11 cellular contexts compared by ENCODE assay signal in the genomic region with DNA sequence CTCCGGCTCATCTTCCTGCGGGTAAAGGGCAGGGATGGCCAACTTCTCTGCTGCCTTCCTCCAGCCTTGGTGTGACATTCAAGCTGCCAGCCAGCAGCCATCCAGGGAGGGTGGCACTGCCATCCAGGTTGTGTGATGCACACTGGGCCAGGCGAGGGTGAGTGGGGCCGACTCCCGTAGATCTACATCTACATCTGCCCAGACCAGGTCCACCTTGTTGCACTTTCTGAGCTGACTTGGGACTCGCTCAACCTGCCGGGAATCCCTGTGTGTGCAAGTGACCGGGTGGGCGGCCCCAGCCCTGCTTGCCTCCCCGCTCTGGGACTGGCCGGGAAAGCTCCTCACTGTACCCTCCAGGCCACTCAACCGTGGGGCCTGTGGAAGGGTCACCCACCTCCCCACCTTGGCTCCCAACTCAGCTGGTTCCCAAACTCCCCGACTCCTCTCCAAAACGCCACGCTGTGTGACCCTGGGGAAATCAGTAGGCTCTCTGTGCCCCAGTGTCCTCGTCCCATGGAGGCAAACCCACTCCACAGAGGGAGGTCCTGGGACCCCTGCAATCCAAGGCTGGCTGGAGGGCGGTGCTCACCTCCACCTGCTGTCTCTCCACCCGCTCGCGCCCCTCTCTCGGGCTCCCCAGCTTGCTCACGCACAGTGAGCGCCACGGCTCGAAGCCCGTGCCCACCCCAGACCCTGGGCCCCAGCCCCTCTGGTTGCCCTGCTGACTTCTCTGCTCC.
"Had no signal": no experiment of that assay in that cellular context is flagged by ENCODE, and none has a peak within 500 bp of the region (broad histone marks: within the 10 kb centered on the region; RNA-seq: fewer than 3 reads in every experiment).

No MANE protein-coding gene starts in this region.

- H3K27ac Mint-ChIP-seq: activated CD8-positive, alpha-beta T cell treated with anti-CD3 and anti-CD28 coated beads, Interleukin-2, amount 10 ng/mL, durations not matched to agents 7 days and 5 days; stimulated activated effector memory CD8-positive, alpha-beta T cell treated with anti-CD3 and anti-CD28 coated beads, Interleukin-12 subunit alpha, Interleukin-12 subunit beta, amount 100 ng/mL, for 72 hours had no signal

- H3K36me3 ChIP-seq: vagina had no signal

- H3K27me3 ChIP-seq: vagina had no signal

- DNase-seq: activated CD4-positive, alpha-beta T cell treated with anti-CD3 and anti-CD28 coated beads for 4 hours; activated CD8-positive, alpha-beta memory T cell treated with anti-CD3 and anti-CD28 coated beads, Interleukin-2, amount 50 U/mL, for 48 hours; activated CD8-positive, alpha-beta T cell treated with anti-CD3 and anti-CD28 coated beads, Interleukin-2, amount 10 ng/mL, durations not matched to agents 7 days and 5 days; central memory CD4-positive, alpha-beta T cell; effector memory CD4-positive, alpha-beta T cell; SW 1271; tibial artery had no signal

- H3K9me3 ChIP-seq: tibial artery, vagina had no signal

- ATAC-seq: activated CD8-positive, alpha-beta T cell treated with anti-CD3 and anti-CD28 coated beads, Interleukin-2, amount 10 ng/mL, durations not matched to agents 7 days and 5 days; stimulated activated effector memory CD8-positive, alpha-beta T cell treated with anti-CD3 and anti-CD28 coated beads, Interleukin-12 subunit alpha, Interleukin-12 subunit beta, amount 100 ng/mL, for 72 hours had no signal

- H3K4me1 Mint-ChIP-seq: stimulated activated effector memory CD8-positive, alpha-beta T cell treated with anti-CD3 and anti-CD28 coated beads, Interleukin-12 subunit alpha, Interleukin-12 subunit beta, amount 100 ng/mL, for 72 hours had no signal

- H3K4me3 ChIP-seq: skin epidermis, tibial artery, vagina had no signal

- H3K9me3 Mint-ChIP-seq: stimulated activated effector memory CD8-positive, alpha-beta T cell treated with anti-CD3 and anti-CD28 coated beads, Interleukin-12 subunit alpha, Interleukin-12 subunit beta, amount 100 ng/mL, for 72 hours had no signal

- H3K36me3 Mint-ChIP-seq: stimulated activated effector memory CD8-positive, alpha-beta T cell treated with anti-CD3 and anti-CD28 coated beads, Interleukin-12 subunit alpha, Interleukin-12 subunit beta, amount 100 ng/mL, for 72 hours had no signal

- H3K4me3 Mint-ChIP-seq: activated CD8-positive, alpha-beta T cell treated with anti-CD3 and anti-CD28 coated beads, Interleukin-2, amount 10 ng/mL, durations not matched to agents 7 days and 5 days; stimulated activated effector memory CD8-positive, alpha-beta T cell treated with anti-CD3 and anti-CD28 coated beads, Interleukin-12 subunit alpha, Interleukin-12 subunit beta, amount 100 ng/mL, for 72 hours had no signal

- H3K4me1 ChIP-seq: tibial artery, vagina had no signal

- H3K27ac ChIP-seq: epithelial cell of prostate, tibial artery, vagina had no signal
